In genomic region chr14:37870947-37871346, GRCh38 we compare ENCODE assay signal across 1 cellular context.
TF ChIP-seq lines count a peak whose summit lies in the region.

No MANE protein-coding gene starts in this region.

TF ChIP-seq in liver, 16 proteins besides CTCF, POLR2A, EP300 and RAD21 (continued from another document):
- TF ChIP-seq, protein P1, sequence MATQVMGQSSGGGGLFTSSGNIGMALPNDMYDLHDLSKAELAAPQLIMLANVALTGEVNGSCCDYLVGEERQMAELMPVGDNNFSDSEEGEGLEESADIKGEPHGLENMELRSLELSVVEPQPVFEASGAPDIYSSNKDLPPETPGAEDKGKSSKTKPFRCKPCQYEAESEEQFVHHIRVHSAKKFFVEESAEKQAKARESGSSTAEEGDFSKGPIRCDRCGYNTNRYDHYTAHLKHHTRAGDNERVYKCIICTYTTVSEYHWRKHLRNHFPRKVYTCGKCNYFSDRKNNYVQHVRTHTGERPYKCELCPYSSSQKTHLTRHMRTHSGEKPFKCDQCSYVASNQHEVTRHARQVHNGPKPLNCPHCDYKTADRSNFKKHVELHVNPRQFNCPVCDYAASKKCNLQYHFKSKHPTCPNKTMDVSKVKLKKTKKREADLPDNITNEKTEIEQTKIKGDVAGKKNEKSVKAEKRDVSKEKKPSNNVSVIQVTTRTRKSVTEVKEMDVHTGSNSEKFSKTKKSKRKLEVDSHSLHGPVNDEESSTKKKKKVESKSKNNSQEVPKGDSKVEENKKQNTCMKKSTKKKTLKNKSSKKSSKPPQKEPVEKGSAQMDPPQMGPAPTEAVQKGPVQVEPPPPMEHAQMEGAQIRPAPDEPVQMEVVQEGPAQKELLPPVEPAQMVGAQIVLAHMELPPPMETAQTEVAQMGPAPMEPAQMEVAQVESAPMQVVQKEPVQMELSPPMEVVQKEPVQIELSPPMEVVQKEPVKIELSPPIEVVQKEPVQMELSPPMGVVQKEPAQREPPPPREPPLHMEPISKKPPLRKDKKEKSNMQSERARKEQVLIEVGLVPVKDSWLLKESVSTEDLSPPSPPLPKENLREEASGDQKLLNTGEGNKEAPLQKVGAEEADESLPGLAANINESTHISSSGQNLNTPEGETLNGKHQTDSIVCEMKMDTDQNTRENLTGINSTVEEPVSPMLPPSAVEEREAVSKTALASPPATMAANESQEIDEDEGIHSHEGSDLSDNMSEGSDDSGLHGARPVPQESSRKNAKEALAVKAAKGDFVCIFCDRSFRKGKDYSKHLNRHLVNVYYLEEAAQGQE (IDR thresholded peaks at IDR 0.05): no peak
- TF ChIP-seq EGR1 (IDR thresholded peaks at IDR 0.05; ENCODE audit: low read depth in 2 of 2) (no peak), MAX (IDR thresholded peaks at IDR 0.05) (no peak), HNF4A (conservative IDR thresholded peaks at IDR 0.05) (peak; percentile 60 to 73)
